Comparison of ENCODE assay signal across 1 cellular context in the genomic region with DNA sequence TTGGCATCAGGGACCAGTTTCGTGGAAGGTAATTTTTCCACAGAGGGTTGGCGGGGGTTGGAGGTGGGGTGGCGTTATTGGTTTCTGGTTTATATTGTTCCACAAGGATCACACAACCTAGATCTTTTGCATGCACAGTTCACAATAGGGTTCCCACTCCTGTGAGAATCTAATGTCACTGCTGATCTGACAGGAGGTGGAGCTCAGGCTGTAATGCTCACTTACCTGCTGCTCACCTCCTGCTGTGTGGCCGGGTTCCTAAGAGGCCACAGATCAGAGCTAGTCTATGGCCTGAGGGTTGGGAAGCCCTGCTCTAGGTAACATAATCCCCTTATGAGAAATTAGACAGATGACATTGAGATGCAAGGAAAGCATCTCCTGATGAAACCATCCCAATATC.
TF ChIP-seq lines count a peak whose summit lies in the region.

No MANE protein-coding gene starts in this region.

TF ChIP-seq in WTC11, 78 proteins besides CTCF, POLR2A, EP300 and RAD21 (continued from another document):
- TF ChIP-seq, protein P1, sequence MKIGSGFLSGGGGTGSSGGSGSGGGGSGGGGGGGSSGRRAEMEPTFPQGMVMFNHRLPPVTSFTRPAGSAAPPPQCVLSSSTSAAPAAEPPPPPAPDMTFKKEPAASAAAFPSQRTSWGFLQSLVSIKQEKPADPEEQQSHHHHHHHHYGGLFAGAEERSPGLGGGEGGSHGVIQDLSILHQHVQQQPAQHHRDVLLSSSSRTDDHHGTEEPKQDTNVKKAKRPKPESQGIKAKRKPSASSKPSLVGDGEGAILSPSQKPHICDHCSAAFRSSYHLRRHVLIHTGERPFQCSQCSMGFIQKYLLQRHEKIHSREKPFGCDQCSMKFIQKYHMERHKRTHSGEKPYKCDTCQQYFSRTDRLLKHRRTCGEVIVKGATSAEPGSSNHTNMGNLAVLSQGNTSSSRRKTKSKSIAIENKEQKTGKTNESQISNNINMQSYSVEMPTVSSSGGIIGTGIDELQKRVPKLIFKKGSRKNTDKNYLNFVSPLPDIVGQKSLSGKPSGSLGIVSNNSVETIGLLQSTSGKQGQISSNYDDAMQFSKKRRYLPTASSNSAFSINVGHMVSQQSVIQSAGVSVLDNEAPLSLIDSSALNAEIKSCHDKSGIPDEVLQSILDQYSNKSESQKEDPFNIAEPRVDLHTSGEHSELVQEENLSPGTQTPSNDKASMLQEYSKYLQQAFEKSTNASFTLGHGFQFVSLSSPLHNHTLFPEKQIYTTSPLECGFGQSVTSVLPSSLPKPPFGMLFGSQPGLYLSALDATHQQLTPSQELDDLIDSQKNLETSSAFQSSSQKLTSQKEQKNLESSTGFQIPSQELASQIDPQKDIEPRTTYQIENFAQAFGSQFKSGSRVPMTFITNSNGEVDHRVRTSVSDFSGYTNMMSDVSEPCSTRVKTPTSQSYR (CRISPR knock-in tag; IDR thresholded peaks at IDR 0.05): no peak
- TF ChIP-seq, protein P2, sequence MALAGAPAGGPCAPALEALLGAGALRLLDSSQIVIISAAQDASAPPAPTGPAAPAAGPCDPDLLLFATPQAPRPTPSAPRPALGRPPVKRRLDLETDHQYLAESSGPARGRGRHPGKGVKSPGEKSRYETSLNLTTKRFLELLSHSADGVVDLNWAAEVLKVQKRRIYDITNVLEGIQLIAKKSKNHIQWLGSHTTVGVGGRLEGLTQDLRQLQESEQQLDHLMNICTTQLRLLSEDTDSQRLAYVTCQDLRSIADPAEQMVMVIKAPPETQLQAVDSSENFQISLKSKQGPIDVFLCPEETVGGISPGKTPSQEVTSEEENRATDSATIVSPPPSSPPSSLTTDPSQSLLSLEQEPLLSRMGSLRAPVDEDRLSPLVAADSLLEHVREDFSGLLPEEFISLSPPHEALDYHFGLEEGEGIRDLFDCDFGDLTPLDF (CRISPR knock-in tag; IDR thresholded peaks at IDR 0.05): no peak
